In genomic region chr6:5295612-5296011, GRCh38 we compare ENCODE assay signal across 2 cellular contexts.
TF ChIP-seq lines count a peak whose summit lies in the region.

No MANE protein-coding gene starts in this region.

TF ChIP-seq in IMR-90, 13 proteins besides CTCF, POLR2A, EP300 and RAD21:
- TF ChIP-seq BHLHE40 (IDR thresholded peaks at IDR 0.05; ENCODE audit: low read depth, low read length) (no peak), SMC3 (IDR thresholded peaks at IDR 0.05; ENCODE audit: low read depth, low read length) (no peak), MXI1 (IDR thresholded peaks at IDR 0.05; ENCODE audit: borderline replicate concordance, low read depth, low read length) (no peak), CEBPB (IDR thresholded peaks at IDR 0.05; ENCODE audit: low read depth, low read length) (no peak), CHD1 (IDR thresholded peaks at IDR 0.05; ENCODE audit: low read depth, low read length) (no peak), USF2 (IDR thresholded peaks at IDR 0.05; ENCODE audit: low read depth, low read length) (no peak), MAFK (IDR thresholded peaks at IDR 0.05; ENCODE audit: low read depth, low read length) (no peak)

TF ChIP-seq in GM12878, 131 proteins besides CTCF, POLR2A, EP300 and RAD21:
- no peak for TF ChIP-seq EED (IDR thresholded peaks at IDR 0.05; ENCODE audit: low read depth)
- TF ChIP-seq ATF2 (IDR thresholded peaks at IDR 0.05; ENCODE audit: low read length) = no peak
- TF ChIP-seq NBN (IDR thresholded peaks at IDR 0.05) = no peak
- no peak for TF ChIP-seq ZNF207 (IDR thresholded peaks at IDR 0.05; ENCODE audit: borderline replicate concordance)
- no peak for TF ChIP-seq ELK1 (IDR thresholded peaks at IDR 0.05; ENCODE audit: low read depth, low read length)
- TF ChIP-seq E2F8 (IDR thresholded peaks at IDR 0.05; ENCODE audit: low read depth, partially characterized antibody) = no peak
